Comparison of ENCODE assay signal across 1 cellular context in the genomic region with DNA sequence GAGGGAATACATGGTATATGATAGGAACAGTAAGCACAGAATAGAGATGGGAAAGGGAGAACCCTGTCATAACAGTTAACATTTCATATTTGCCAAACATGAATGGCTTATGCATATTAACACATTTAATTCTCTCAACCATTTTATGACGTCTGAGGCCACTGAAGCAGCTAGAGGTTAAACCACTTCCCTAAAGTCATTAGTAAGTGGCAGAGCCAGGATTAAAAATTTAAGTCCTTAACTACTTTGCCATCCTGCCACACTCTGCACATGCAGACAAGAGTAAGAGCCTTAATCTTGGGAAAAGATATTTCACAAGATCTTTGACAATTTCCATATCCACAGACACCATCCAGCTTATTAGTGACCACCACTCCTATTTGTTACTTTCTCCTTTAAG.
TF ChIP-seq lines count a peak whose summit lies in the region.

No MANE protein-coding gene starts in this region.

TF ChIP-seq in HepG2, 621 proteins besides CTCF, POLR2A, EP300 and RAD21:
- no peak for TF ChIP-seq MTA1 (CRISPR knock-in tag; IDR thresholded peaks at IDR 0.05; ENCODE audit: borderline replicate concordance)
- no peak for TF ChIP-seq ZNF3 (CRISPR knock-in tag; IDR thresholded peaks at IDR 0.05)
TF ChIP-seq in HepG2: peak in this region for 0.
